ENCODE assay signal across 23 cellular contexts in genomic region chr16:73371584-73372319, GRCh38.
"Had no signal": no experiment of that assay in that cellular context is flagged by ENCODE, and none has a peak within 500 bp of the region (broad histone marks: within the 10 kb centered on the region; RNA-seq: fewer than 3 reads in every experiment).

No MANE protein-coding gene starts in this region.

- H3K27ac ChIP-seq: coronary artery, esophagus squamous epithelium, heart right ventricle, left ventricle myocardium inferior, lower lobe of right lung, prostate gland, right atrium auricular region, sigmoid colon, vagina had no signal

- DNase-seq: dermis blood vessel endothelial cell; effector memory CD4-positive, alpha-beta T cell; esophagus squamous epithelium; foreskin melanocyte; glutamatergic neuron; heart right ventricle; hypothalamus; left cardiac atrium; left ventricle myocardium inferior; lower lobe of right lung; natural killer cell; nucleus accumbens; sigmoid colon; spleen; stimulated activated CD4-positive, alpha-beta T cell treated with anti-CD3 and anti-CD28 coated beads, Interleukin-2, amount 100 ng/mL, for 48 hours; stimulated activated naive B cell treated with anti-CD40 and anti-IgM and Interleukin-4, amounts not matched to agents 10 μg/mL and 1 μg/mL and 100 μg/mL, for 72 hours; trophoblast cell had no signal

- H3K9me3 ChIP-seq: esophagus squamous epithelium, heart right ventricle, left ventricle myocardium inferior, lower lobe of right lung, prostate gland, right atrium auricular region, sigmoid colon, spleen, vagina had no signal

- H3K36me3 ChIP-seq: esophagus squamous epithelium, heart right ventricle, left ventricle myocardium inferior, lower lobe of right lung, prostate gland, right atrium auricular region, sigmoid colon, spleen, vagina had no signal

- H3K4me1 Mint-ChIP-seq: central memory CD8-positive, alpha-beta T cell; natural killer cell; stimulated activated naive B cell treated with anti-CD40 and anti-IgM and Interleukin-4, amounts not matched to agents 10 μg/mL and 1 μg/mL and 100 μg/mL, for 72 hours had no signal

- H3K9me3 Mint-ChIP-seq: natural killer cell; stimulated activated naive B cell treated with anti-CD40 and anti-IgM and Interleukin-4, amounts not matched to agents 10 μg/mL and 1 μg/mL and 100 μg/mL, for 72 hours had no signal

- H3K27ac Mint-ChIP-seq: natural killer cell; stimulated activated naive B cell treated with anti-CD40 and anti-IgM and Interleukin-4, amounts not matched to agents 10 μg/mL and 1 μg/mL and 100 μg/mL, for 72 hours; stimulated activated naive CD8-positive, alpha-beta T cell treated with anti-CD3 and anti-CD28 coated beads, Interleukin-15, Interleukin-2, amounts not matched to agents 100 ng/mL and 50 ng/mL, for 24 hours had no signal

- H3K4me3 Mint-ChIP-seq: central memory CD8-positive, alpha-beta T cell; natural killer cell; stimulated activated naive B cell treated with anti-CD40 and anti-IgM and Interleukin-4, amounts not matched to agents 10 μg/mL and 1 μg/mL and 100 μg/mL, for 72 hours; stimulated activated naive CD8-positive, alpha-beta T cell treated with anti-CD3 and anti-CD28 coated beads, Interleukin-15, Interleukin-2, amounts not matched to agents 100 ng/mL and 50 ng/mL, for 24 hours had no signal

- H3K27me3 ChIP-seq: right atrium auricular region, sigmoid colon, spleen, vagina had no signal

- H3K27me3 Mint-ChIP-seq: central memory CD8-positive, alpha-beta T cell; stimulated activated naive CD8-positive, alpha-beta T cell treated with anti-CD3 and anti-CD28 coated beads, Interleukin-15, Interleukin-2, amounts not matched to agents 100 ng/mL and 50 ng/mL, for 24 hours had no signal

- H3K36me3 Mint-ChIP-seq: natural killer cell; stimulated activated naive B cell treated with anti-CD40 and anti-IgM and Interleukin-4, amounts not matched to agents 10 μg/mL and 1 μg/mL and 100 μg/mL, for 72 hours had no signal

- H3K4me1 ChIP-seq: esophagus squamous epithelium, heart right ventricle, left ventricle myocardium inferior, lower lobe of right lung, prostate gland, right atrium auricular region, sigmoid colon, vagina had no signal

- H3K4me3 ChIP-seq: coronary artery, esophagus squamous epithelium, heart right ventricle, left ventricle myocardium inferior, lower lobe of right lung, prostate gland, right atrium auricular region, sigmoid colon, spleen, vagina had no signal

- ATAC-seq: heart right ventricle; left cardiac atrium; lower lobe of right lung; natural killer cell; stimulated activated naive B cell treated with anti-CD40 and anti-IgM and Interleukin-4, amounts not matched to agents 10 μg/mL and 1 μg/mL and 100 μg/mL, for 72 hours had no signal
